1 cellular context compared by ENCODE assay signal in the genomic region with DNA sequence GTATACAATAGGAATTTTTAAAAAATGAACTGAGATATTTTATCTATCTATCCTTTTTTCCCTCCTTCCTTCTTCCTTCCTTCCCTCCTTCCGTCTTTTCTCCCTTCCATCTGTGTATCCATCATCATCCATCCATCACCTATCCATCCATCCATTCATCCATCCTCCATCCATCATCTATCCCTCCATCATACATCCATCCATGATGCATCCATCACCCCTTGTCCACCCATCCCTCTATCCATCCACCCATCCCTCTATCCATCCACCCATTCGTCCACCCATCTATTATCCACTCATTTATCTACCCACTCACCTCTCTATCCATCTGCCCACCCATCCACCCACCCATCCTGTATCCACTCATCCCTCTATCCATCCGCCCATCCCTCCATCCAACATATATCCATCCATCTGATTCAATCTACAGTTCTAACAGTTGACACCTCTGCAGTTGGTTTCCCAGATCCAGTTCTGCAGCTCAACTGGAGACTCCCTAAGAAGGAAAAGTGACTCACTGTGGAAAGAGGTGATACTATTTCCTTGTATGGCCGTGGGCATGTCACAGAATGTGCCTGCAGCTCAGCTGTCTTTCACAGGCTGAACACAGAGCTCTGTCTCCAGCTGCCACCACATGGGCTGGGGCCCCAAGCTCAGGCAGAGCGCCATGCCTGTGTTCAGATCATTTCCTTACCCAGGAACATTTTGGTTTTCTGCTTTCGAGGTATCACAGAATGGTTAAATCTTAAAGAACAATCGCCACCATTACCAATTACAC.
TF ChIP-seq lines count a peak whose summit lies in the region.

No MANE protein-coding gene starts in this region.

TF ChIP-seq in GM23338, 12 proteins besides CTCF, POLR2A, EP300 and RAD21 (continued from another document):
- TF ChIP-seq, protein P1, sequence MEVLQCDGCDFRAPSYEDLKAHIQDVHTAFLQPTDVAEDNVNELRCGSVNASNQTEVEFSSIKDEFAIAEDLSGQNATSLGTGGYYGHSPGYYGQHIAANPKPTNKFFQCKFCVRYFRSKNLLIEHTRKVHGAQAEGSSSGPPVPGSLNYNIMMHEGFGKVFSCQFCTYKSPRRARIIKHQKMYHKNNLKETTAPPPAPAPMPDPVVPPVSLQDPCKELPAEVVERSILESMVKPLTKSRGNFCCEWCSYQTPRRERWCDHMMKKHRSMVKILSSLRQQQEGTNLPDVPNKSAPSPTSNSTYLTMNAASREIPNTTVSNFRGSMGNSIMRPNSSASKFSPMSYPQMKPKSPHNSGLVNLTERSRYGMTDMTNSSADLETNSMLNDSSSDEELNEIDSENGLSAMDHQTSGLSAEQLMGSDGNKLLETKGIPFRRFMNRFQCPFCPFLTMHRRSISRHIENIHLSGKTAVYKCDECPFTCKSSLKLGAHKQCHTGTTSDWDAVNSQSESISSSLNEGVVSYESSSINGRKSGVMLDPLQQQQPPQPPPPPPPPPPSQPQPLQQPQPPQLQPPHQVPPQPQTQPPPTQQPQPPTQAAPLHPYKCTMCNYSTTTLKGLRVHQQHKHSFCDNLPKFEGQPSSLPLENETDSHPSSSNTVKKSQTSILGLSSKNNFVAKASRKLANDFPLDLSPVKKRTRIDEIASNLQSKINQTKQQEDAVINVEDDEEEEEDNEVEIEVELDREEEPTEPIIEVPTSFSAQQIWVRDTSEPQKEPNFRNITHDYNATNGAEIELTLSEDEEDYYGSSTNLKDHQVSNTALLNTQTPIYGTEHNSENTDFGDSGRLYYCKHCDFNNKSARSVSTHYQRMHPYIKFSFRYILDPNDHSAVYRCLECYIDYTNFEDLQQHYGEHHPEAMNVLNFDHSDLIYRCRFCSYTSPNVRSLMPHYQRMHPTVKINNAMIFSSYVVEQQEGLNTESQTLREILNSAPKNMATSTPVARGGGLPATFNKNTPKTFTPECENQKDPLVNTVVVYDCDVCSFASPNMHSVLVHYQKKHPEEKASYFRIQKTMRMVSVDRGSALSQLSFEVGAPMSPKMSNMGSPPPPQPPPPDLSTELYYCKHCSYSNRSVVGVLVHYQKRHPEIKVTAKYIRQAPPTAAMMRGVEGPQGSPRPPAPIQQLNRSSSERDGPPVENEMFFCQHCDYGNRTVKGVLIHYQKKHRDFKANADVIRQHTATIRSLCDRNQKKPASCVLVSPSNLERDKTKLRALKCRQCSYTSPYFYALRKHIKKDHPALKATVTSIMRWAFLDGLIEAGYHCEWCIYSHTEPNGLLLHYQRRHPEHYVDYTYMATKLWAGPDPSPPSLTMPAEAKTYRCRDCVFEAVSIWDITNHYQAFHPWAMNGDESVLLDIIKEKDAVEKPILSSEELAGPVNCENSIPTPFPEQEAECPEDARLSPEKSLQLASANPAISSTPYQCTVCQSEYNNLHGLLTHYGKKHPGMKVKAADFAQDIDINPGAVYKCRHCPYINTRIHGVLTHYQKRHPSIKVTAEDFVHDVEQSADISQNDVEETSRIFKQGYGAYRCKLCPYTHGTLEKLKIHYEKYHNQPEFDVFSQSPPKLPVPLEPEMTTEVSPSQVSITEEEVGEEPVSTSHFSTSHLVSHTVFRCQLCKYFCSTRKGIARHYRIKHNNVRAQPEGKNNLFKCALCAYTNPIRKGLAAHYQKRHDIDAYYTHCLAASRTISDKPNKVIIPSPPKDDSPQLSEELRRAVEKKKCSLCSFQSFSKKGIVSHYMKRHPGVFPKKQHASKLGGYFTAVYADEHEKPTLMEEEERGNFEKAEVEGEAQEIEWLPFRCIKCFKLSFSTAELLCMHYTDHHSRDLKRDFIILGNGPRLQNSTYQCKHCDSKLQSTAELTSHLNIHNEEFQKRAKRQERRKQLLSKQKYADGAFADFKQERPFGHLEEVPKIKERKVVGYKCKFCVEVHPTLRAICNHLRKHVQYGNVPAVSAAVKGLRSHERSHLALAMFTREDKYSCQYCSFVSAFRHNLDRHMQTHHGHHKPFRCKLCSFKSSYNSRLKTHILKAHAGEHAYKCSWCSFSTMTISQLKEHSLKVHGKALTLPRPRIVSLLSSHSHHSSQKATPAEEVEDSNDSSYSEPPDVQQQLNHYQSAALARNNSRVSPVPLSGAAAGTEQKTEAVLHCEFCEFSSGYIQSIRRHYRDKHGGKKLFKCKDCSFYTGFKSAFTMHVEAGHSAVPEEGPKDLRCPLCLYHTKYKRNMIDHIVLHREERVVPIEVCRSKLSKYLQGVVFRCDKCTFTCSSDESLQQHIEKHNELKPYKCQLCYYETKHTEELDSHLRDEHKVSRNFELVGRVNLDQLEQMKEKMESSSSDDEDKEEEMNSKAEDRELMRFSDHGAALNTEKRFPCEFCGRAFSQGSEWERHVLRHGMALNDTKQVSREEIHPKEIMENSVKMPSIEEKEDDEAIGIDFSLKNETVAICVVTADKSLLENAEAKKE (CRISPR knock-in tag; IDR thresholded peaks at IDR 0.05), result no peak
- TF ChIP-seq, protein P2, sequence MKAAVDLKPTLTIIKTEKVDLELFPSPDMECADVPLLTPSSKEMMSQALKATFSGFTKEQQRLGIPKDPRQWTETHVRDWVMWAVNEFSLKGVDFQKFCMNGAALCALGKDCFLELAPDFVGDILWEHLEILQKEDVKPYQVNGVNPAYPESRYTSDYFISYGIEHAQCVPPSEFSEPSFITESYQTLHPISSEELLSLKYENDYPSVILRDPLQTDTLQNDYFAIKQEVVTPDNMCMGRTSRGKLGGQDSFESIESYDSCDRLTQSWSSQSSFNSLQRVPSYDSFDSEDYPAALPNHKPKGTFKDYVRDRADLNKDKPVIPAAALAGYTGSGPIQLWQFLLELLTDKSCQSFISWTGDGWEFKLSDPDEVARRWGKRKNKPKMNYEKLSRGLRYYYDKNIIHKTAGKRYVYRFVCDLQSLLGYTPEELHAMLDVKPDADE (IDR thresholded peaks at IDR 0.05), result no peak
